In the genomic region with DNA sequence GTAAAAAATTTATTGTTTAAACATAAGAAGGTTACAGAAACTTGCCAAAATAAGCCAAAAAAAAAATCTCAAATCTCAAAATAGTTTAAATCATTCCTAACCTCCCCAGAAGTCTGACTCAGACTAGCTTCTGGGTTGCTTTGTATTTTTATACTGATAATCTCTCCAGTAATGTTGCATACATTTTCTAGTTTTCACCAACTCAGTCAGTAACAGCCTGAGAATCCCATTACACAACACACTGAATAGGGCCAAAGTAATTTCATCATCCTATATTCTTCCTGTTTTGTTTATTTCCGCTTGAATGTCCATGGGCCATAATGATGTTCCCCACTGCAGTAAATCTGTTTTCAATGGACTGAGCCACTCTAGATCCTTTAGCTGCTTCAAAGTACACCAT, we compare ENCODE assay signal across 16 cellular contexts.
DNase-seq lines count a peak whose midpoint lies in the region; TF ChIP-seq lines count a peak whose summit lies in the region.
"Had no signal": no experiment of that assay in that cellular context is flagged by ENCODE, and none has a peak within 500 bp of the region (broad histone marks: within the 10 kb centered on the region; RNA-seq: fewer than 3 reads in every experiment).

No MANE protein-coding gene starts in this region.

- H3K79me1 ChIP-seq in mesenchymal stem cell (replicated peaks; ENCODE audit: low read length, poor library complexity, severe bottlenecking), result no peaks in the 10 kb centered on the region

- no peaks in the 10 kb centered on the region for H3K27me3 ChIP-seq in mesenchymal stem cell (ENCODE audit: control insufficient read depth in 1 of 2, insufficient read depth in 1 of 2, low read length in 2 of 2)
- H3K27me3 ChIP-seq: BLaER1 had no signal

- H3K36me3 Mint-ChIP-seq in activated CD4-positive, alpha-beta memory T cell treated with anti-CD3 and anti-CD28 coated beads for 36 hours, result no peaks in the 10 kb centered on the region

- no peak overlapping the region for H3K27ac ChIP-seq in mesenchymal stem cell (ENCODE audit: low read length, poor library complexity, severe bottlenecking)
- H3K27ac ChIP-seq: A549, BLaER1 had no signal

- H3K9ac ChIP-seq in mesenchymal stem cell (ENCODE audit: low read length), result peak overlapping the region; percentile 39
- H3K9ac ChIP-seq: BLaER1 had no signal

- H3K4ac ChIP-seq in mesenchymal stem cell (ENCODE audit: low read depth in 1 of 2, low read length in 2 of 2), result no peak overlapping the region

- H4K91ac ChIP-seq in mesenchymal stem cell (ENCODE audit: low read length), result no peak overlapping the region

- no peaks in the 10 kb centered on the region for H3K9me3 Mint-ChIP-seq in activated CD4-positive, alpha-beta memory T cell treated with anti-CD3 and anti-CD28 coated beads for 36 hours

- H2BK12ac ChIP-seq in mesenchymal stem cell (ENCODE audit: low read length in 2 of 2), result no peak overlapping the region

- CTCF ChIA-PET in activated CD4-positive, alpha-beta memory T cell treated with anti-CD3 and anti-CD28 coated beads for 36 hours (lab: Charles Lee), result no interaction called here

- no peak overlapping the region for H3K4me3 ChIP-seq in choroid plexus epithelial cell (ENCODE audit: low read depth, low read length)
- no peak overlapping the region for H3K4me3 ChIP-seq in mesenchymal stem cell (ENCODE audit: insufficient read depth in 1 of 2, low read depth in 1 of 2, low read length in 2 of 2)
- H3K4me3 ChIP-seq: A549, BLaER1, GM12878, HAP-1 had no signal

- H3K27me3 Mint-ChIP-seq in activated CD4-positive, alpha-beta memory T cell treated with anti-CD3 and anti-CD28 coated beads for 36 hours, result peaks cover 1% of the 10 kb centered on the region

- H2BK15ac ChIP-seq in mesenchymal stem cell (ENCODE audit: low read depth, poor library complexity, severe bottlenecking), result no peak overlapping the region

- H2AFZ ChIP-seq in mesenchymal stem cell (ENCODE audit: low read depth, low read length), result no peak overlapping the region

- POLR2A ChIA-PET in activated CD4-positive, alpha-beta memory T cell treated with anti-CD3 and anti-CD28 coated beads for 36 hours (lab: Charles Lee), result no interaction called here

- DNase-seq in AG08395 (ENCODE audit: low spot score) (peak; percentile 69), GM03348 (ENCODE audit: low spot score) (peak; percentile 77), choroid plexus epithelial cell (ENCODE audit: low read depth) (peak; percentile 2), mesenchymal stem cell (no peak), NCI-H1105 treated with DMSO at 0.1 percent for 48 hours (lab: John Stamatoyannopoulos, UW) (no peak)
- no peak for DNase-seq in activated CD4-positive, CD25-positive, alpha-beta regulatory T cell (lab: John Stamatoyannopoulos, UW)
- DNase-seq in activated CD8-positive, alpha-beta memory T cell treated with anti-CD3 and anti-CD28 coated beads, Interleukin-2, amount 50 U/mL, for 48 hours, result no peak
- no peak for DNase-seq in activated CD4-positive, alpha-beta memory T cell treated with anti-CD3 and anti-CD28 coated beads for 36 hours
- DNase-seq: DMS 273 treated with DMSO at 0.1 percent for 48 hours, NCI-H1092, NCI-H1694, NCI-H446 had no signal

- no peak overlapping the region for H3K4me3 Mint-ChIP-seq in activated CD4-positive, alpha-beta memory T cell treated with anti-CD3 and anti-CD28 coated beads for 36 hours

- no peaks in the 10 kb centered on the region for H3K9me3 ChIP-seq in mesenchymal stem cell (ENCODE audit: control insufficient read depth, low read length)
- H3K9me3 ChIP-seq: A549, BLaER1, HAP-1 had no signal

- no peak for TF ChIP-seq CTCF in choroid plexus epithelial cell (conservative IDR thresholded peaks at IDR 0.05; ENCODE audit: low read depth, low read length)

- no peak overlapping the region for H3K23ac ChIP-seq in mesenchymal stem cell (ENCODE audit: low read length in 2 of 2)

- no peaks in the 10 kb centered on the region for H3K36me3 ChIP-seq in mesenchymal stem cell (ENCODE audit: control insufficient read depth in 1 of 2, insufficient read depth in 2 of 2, low read depth in 1 of 2, low read length in 2 of 2)
- H3K36me3 ChIP-seq: BLaER1, HAP-1 had no signal

- no peak overlapping the region for H2AK5ac ChIP-seq in mesenchymal stem cell (ENCODE audit: low read length, severe bottlenecking)

- no peak overlapping the region for H4K8ac ChIP-seq in mesenchymal stem cell (ENCODE audit: low read length)

- H2BK120ac ChIP-seq in mesenchymal stem cell (ENCODE audit: low read depth, low read length), result no peak overlapping the region

- no peak overlapping the region for H2BK5ac ChIP-seq in mesenchymal stem cell (ENCODE audit: low read depth, low read length, poor library complexity, severe bottlenecking)

- no peaks in the 10 kb centered on the region for H3K4me1 ChIP-seq in mesenchymal stem cell (ENCODE audit: control insufficient read depth, insufficient read depth, low read depth, low read length)
- H3K4me1 ChIP-seq: A549, BLaER1, HAP-1 had no signal

- no peak overlapping the region for H3K27ac Mint-ChIP-seq in activated CD4-positive, alpha-beta memory T cell treated with anti-CD3 and anti-CD28 coated beads for 36 hours

- H3K4me2 ChIP-seq in mesenchymal stem cell (ENCODE audit: low read length, poor library complexity, severe bottlenecking), result no peak overlapping the region
- H3K4me2 ChIP-seq: A549, BLaER1 had no signal

- no peak overlapping the region for H3K14ac ChIP-seq in mesenchymal stem cell (ENCODE audit: low read length in 2 of 2)

- no peaks in the 10 kb centered on the region for H3K4me1 Mint-ChIP-seq in activated CD4-positive, alpha-beta memory T cell treated with anti-CD3 and anti-CD28 coated beads for 36 hours (ENCODE audit: low read depth)

- no peak overlapping the region for H3K18ac ChIP-seq in mesenchymal stem cell (ENCODE audit: low read depth in 1 of 2, low read length in 2 of 2)

- 92% methylated on average over 1 of the region's 1 CpG for WGBS in mesenchymal stem cell

- intact Hi-C loops in activated CD4-positive, alpha-beta memory T cell treated with anti-CD3 and anti-CD28 coated beads for 36 hours (cut with micrococcal nuclease), result no loop called here

Comparison
In these comparisons a context has a peak if more than half of its experiments do, and no peak if none do; other contexts are left out.
1. DNase-seq: peak in AG08395 (single experiment), GM03348 (single experiment) and choroid plexus epithelial cell (single experiment); none in mesenchymal stem cell (single experiment), NCI-H1105 treated with DMSO at 0.1 percent for 48 hours (single experiment), activated CD4-positive, CD25-positive, alpha-beta regulatory T cell (0 of 4), activated CD8-positive, alpha-beta memory T cell treated with anti-CD3 and anti-CD28 coated beads, Interleukin-2, amount 50 U/mL, for 48 hours (single experiment) and activated CD4-positive, alpha-beta memory T cell treated with anti-CD3 and anti-CD28 coated beads for 36 hours (single experiment).